In the genomic region with DNA sequence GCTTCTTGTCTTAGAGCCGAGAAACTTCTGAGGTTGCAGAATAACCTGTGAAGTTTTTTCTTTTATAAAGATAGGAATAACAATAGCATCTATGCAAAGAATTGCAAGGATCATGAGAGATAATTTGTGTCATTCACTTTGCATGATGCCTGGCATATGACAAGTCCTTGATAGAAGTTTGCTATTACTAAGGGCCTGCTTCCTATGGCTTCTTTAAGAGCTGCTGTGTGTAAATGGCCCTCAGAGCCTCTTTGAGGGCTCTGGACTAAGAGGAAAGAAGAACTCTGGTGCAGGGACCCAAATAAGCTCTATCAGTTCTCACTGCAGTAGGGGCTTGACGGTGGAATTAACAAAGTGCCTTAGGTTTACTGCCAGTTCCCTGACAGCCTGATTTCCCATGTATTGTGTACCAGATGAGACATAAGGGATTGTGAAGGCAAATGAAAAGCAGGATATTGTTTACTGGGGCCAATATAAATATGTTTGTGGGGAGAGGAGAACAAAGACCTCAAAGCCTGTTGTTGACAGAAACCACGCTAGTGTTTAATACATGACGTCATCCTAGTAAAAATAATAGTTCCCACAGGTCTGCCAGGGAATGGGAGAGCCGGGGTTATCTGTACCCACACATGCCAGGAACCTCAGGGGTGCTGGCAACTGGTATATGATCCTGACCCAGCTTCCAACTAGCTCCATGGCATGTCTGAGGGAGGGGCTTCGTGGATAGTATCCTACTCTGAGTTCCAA, we compare ENCODE assay signal across 17 cellular contexts.
DNase-seq lines count a peak whose midpoint lies in the region; FAIRE-seq and TF ChIP-seq lines count a peak whose summit lies in the region.
"Had no signal": no experiment of that assay in that cellular context is flagged by ENCODE, and none has a peak within 500 bp of the region (broad histone marks: within the 10 kb centered on the region; RNA-seq: fewer than 3 reads in every experiment).

No MANE protein-coding gene starts in this region.

- no peaks in the 10 kb centered on the region for H3K9me3 Mint-ChIP-seq in neural progenitor cell
- H3K9me3 Mint-ChIP-seq: activated T-helper 17 cell treated with anti-CD3 and anti-CD28 coated beads, Interleukin-2, amount 50 U/mL, for 72 hours; natural killer cell had no signal

- peaks cover 2% of the 10 kb centered on the region for H3K27me3 Mint-ChIP-seq in neural progenitor cell (ENCODE audit: insufficient read depth, low read depth)

- H3K27ac ChIP-seq in dorsolateral prefrontal cortex = peak overlapping the region in 39 of 59 donors; percentile 1 to 83 (median 57)
- no peak overlapping the region for H3K27ac ChIP-seq in neural progenitor cell

- peak overlapping the region; percentile 37 for H3K27ac Mint-ChIP-seq in neural progenitor cell
- H3K27ac Mint-ChIP-seq: activated T-helper 17 cell treated with anti-CD3 and anti-CD28 coated beads, Interleukin-2, amount 50 U/mL, for 72 hours; CD8-positive, alpha-beta memory T cell; natural killer cell had no signal

- no peak for TF ChIP-seq POLR2A in GM12891 (IDR thresholded peaks at IDR 0.05; ENCODE audit: low read depth, low read length)

- no peaks in the 10 kb centered on the region for H3K36me3 ChIP-seq in neural progenitor cell

- TF ChIP-seq CTCF in dorsolateral prefrontal cortex (IDR thresholded peaks at IDR 0.05 in 54 of 56, conservative IDR thresholded peaks at IDR 0.05 in 2 of 56; ENCODE audit: low read depth in 1 of 56, partially characterized antibody in 56 of 56) (no peak), neural progenitor cell (IDR thresholded peaks at IDR 0.05) (no peak)

- H3K36me3 Mint-ChIP-seq in neural progenitor cell = peaks cover 2% of the 10 kb centered on the region
- H3K36me3 Mint-ChIP-seq: CD8-positive, alpha-beta memory T cell; natural killer cell had no signal

- intact Hi-C loops in dorsolateral prefrontal cortex (cut with DNase I) = no loop called here

- no peak overlapping the region for H3K4me2 ChIP-seq in neural progenitor cell

- DNase-seq in G401 (ENCODE audit: low spot score) = peak; percentile 39
- peak; percentile 51 for DNase-seq in NCI-H774 (lab: John Stamatoyannopoulos, UW)
- DNase-seq in dorsolateral prefrontal cortex = no peak
- no peak for DNase-seq in neural progenitor cell (ENCODE audit: low spot score)
- no peak for DNase-seq in ureter (ENCODE audit: low spot score)
- no peak for DNase-seq in NAMALWA (ENCODE audit: low spot score)
- DNase-seq in NCI-H146 treated with DMSO at 0.1 percent for 48 hours (lab: John Stamatoyannopoulos, UW; ENCODE audit: unreplicated experiment) = no peak
- no peak for DNase-seq in GM12891 (ENCODE audit: insufficient read length, low spot score)
- DNase-seq: CD8-positive, alpha-beta memory T cell; effector CD8-positive, alpha-beta T cell; natural killer cell; NCI-H1694 treated with DMSO at 0.1 percent for 48 hours; RPMI8226; stimulated activated CD4-positive, alpha-beta T cell treated with anti-CD3 and anti-CD28 coated beads, Interleukin-2, amount 100 ng/mL, for 24 hours; stimulated activated naive CD4-positive, alpha-beta T cell treated with Interleukin-2 at 50 U/mL for 16 hours had no signal

- H3K4me1 Mint-ChIP-seq in neural progenitor cell = peaks cover 42% of the 10 kb centered on the region
- H3K4me1 Mint-ChIP-seq: activated T-helper 17 cell treated with anti-CD3 and anti-CD28 coated beads, Interleukin-2, amount 50 U/mL, for 72 hours; CD8-positive, alpha-beta memory T cell had no signal

- peaks cover 38% of the 10 kb centered on the region for H3K4me1 ChIP-seq in neural progenitor cell

- H3K4me3 ChIP-seq in dorsolateral prefrontal cortex = no peak overlapping the region
- no peak overlapping the region for H3K4me3 ChIP-seq in neural progenitor cell

- peaks cover 20% of the 10 kb centered on the region for H4K20me1 ChIP-seq in neural progenitor cell (ENCODE audit: low read depth)

- in situ Hi-C loops in G401 (cut with HindIII; ENCODE audit: low sequenced_read_pairs) = no loop called here

- H3K79me2 ChIP-seq in neural progenitor cell (ENCODE audit: low read depth) = peaks cover 27% of the 10 kb centered on the region

- H3F3A ChIP-seq in neural progenitor cell (ENCODE audit: low read depth) = no peaks in the 10 kb centered on the region

- no peak for FAIRE-seq in GM12891 (lab: Jason Lieb, UNC)
- FAIRE-seq: GM12892 had no signal

- no peak overlapping the region for H3K4me3 Mint-ChIP-seq in neural progenitor cell
- H3K4me3 Mint-ChIP-seq: activated T-helper 17 cell treated with anti-CD3 and anti-CD28 coated beads, Interleukin-2, amount 50 U/mL, for 72 hours; CD8-positive, alpha-beta memory T cell; natural killer cell had no signal

- no peak overlapping the region for H3K9ac ChIP-seq in neural progenitor cell

- H2AFZ ChIP-seq in neural progenitor cell (replicated peaks) = no peak overlapping the region

- H3K27me3 ChIP-seq in dorsolateral prefrontal cortex = no peaks in the 10 kb centered on the region
- H3K27me3 ChIP-seq in neural progenitor cell = no peaks in the 10 kb centered on the region

- H3K9me3 ChIP-seq in neural progenitor cell (ENCODE audit: low read depth) = no peaks in the 10 kb centered on the region

TF ChIP-seq in GM12891, 5 proteins besides CTCF, POLR2A, EP300 and RAD21:
- TF ChIP-seq TAF1 (IDR thresholded peaks at IDR 0.05; ENCODE audit: low read depth, low read length) (no peak), PAX5 (IDR thresholded peaks at IDR 0.05; ENCODE audit: insufficient read depth, low read length, severe bottlenecking) (no peak), SPI1 (IDR thresholded peaks at IDR 0.05; ENCODE audit: low read depth, low read length) (no peak), POU2F2 (IDR thresholded peaks at IDR 0.05; ENCODE audit: low read depth, low read length) (no peak), POLR2AphosphoS5 (IDR thresholded peaks at IDR 0.05; ENCODE audit: low read depth, low read length) (no peak)

Comparison
In these comparisons a context has a peak if more than half of its experiments do, and no peak if none do; other contexts are left out.
1. DNase-seq: peak in G401 (single experiment) and NCI-H774 (single experiment); none in dorsolateral prefrontal cortex (0 of 10), neural progenitor cell (single experiment), ureter (single experiment), NAMALWA (single experiment), NCI-H146 treated with DMSO at 0.1 percent for 48 hours (single experiment) and GM12891 (single experiment).